ENCODE assay signal across 1 cellular context in genomic region chr7:72808511-72808910, GRCh38. TPM values are rescaled to one million over a fixed set of nuclear protein-coding genes. Genes with fewer than 3 reads are reported as not detected.
"Had no signal": no experiment of that assay in that cellular context is flagged by ENCODE, and none has a peak within 500 bp of the region (broad histone marks: within the 10 kb centered on the region; RNA-seq: fewer than 3 reads in every experiment).

No MANE protein-coding gene starts in this region.

RNA-seq across cellular contexts. Expression of gene TYW1B, which starts 19.5 kb away (rescaled TPM):
- total RNA-seq: ascending aorta had no signal
